Comparison of ENCODE assay signal across 1 cellular context in the genomic region with DNA sequence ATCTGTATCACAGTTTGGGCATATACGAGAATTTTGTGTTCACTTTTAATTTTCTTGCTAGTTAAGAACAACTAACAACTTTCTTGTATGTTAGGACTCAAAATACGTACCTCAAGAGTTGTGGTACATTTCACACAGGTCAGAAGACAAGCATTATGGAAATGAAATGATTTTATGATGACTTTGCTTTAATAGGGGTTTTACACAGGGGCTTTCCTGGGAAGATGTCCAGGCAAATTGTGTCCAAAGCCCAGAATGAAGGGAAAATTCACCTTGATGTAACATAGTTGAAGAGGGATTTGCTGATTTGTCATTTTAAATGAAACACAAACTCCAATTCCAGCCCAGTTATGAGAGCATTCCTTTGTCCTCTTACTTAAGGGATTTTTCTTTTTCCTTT.
TF ChIP-seq lines count a peak whose summit lies in the region.

No MANE protein-coding gene starts in this region.

TF ChIP-seq in HepG2, 621 proteins besides CTCF, POLR2A, EP300 and RAD21 (continued from another document):
- TF ChIP-seq SOX6 (IDR thresholded peaks at IDR 0.05) (no peak), SOX6 (CRISPR knock-in tag; IDR thresholded peaks at IDR 0.05) (no peak), ZNF34 (CRISPR knock-in tag; IDR thresholded peaks at IDR 0.05; ENCODE audit: borderline replicate concordance) (no peak), SMC3 (IDR thresholded peaks at IDR 0.05; ENCODE audit: low read length) (no peak), ZNF121 (CRISPR knock-in tag; IDR thresholded peaks at IDR 0.05) (no peak)
TF ChIP-seq in HepG2: peak in this region for 2.
